In the genomic region with DNA sequence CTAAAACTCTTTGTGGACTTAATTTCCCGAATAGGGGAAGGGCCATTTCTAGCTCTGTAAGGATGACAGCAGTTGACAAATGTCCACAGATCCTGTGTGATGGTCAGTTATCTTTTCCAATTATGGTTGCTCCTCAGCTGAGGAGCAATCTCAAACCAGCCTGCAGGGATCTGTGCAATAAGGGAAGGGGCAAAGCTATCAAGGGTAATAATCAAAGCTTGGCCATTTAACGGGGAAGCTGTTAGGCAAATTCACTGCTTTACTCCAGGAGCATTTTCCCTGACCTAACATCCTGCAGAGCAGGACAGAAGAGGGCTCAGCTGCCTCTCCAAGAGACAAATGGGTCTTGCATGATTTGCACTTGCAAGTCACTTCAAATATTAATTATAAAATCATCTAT, we compare ENCODE assay signal across 28 cellular contexts.
"Had no signal": no experiment of that assay in that cellular context is flagged by ENCODE, and none has a peak within 500 bp of the region (broad histone marks: within the 10 kb centered on the region; RNA-seq: fewer than 3 reads in every experiment).

No MANE protein-coding gene starts in this region.

- H3K27ac Mint-ChIP-seq: activated CD4-positive, alpha-beta T cell treated with anti-CD3 and anti-CD28 coated beads for 36 hours; activated CD8-positive, alpha-beta memory T cell treated with anti-CD3 and anti-CD28 coated beads, Interleukin-2, amount 10 ng/mL, durations not matched to agents 7 days and 5 days; activated CD8-positive, alpha-beta T cell treated with anti-CD3 and anti-CD28 coated beads, Interleukin-2, amount 10 ng/mL, durations not matched to agents 7 days and 5 days; activated naive CD4-positive, alpha-beta T cell treated with anti-CD3 and anti-CD28 coated beads, Interleukin-2, amount 50 U/mL, for 72 hours; naive thymus-derived CD4-positive, alpha-beta T cell; stimulated activated naive B cell treated with anti-CD40 and anti-IgM and Interleukin-4, amounts not matched to agents 10 μg/mL and 1 μg/mL and 100 μg/mL, for 72 hours; T-helper 2 cell treated with Interferon-gamma antibody and Interleukin-4, amounts not matched to agents 5 μg/mL and 100 μg/mL, for 36 hours had no signal

- H3K27ac ChIP-seq: body of pancreas, colonic mucosa, gastroesophageal sphincter, pancreas, psoas muscle, right atrium auricular region, stomach, suprapubic skin, tibial artery, upper lobe of right lung had no signal

- H3K4me1 Mint-ChIP-seq: activated CD4-positive, alpha-beta T cell treated with anti-CD3 and anti-CD28 coated beads for 36 hours; activated CD8-positive, alpha-beta memory T cell treated with anti-CD3 and anti-CD28 coated beads, Interleukin-2, amount 10 ng/mL, durations not matched to agents 7 days and 5 days; naive thymus-derived CD4-positive, alpha-beta T cell; stimulated activated naive B cell treated with anti-CD40 and anti-IgM and Interleukin-4, amounts not matched to agents 10 μg/mL and 1 μg/mL and 100 μg/mL, for 72 hours had no signal

- H3K36me3 Mint-ChIP-seq: activated CD8-positive, alpha-beta memory T cell treated with anti-CD3 and anti-CD28 coated beads, Interleukin-2, amount 10 ng/mL, durations not matched to agents 7 days and 5 days; activated naive CD4-positive, alpha-beta T cell treated with anti-CD3 and anti-CD28 coated beads, Interleukin-2, amount 50 U/mL, for 72 hours; mesothelial cell of epicardium; naive thymus-derived CD4-positive, alpha-beta T cell; stimulated activated naive B cell treated with anti-CD40 and anti-IgM and Interleukin-4, amounts not matched to agents 10 μg/mL and 1 μg/mL and 100 μg/mL, for 72 hours had no signal

- ATAC-seq: activated CD4-positive, alpha-beta T cell treated with anti-CD3 and anti-CD28 coated beads for 36 hours; activated CD8-positive, alpha-beta memory T cell treated with anti-CD3 and anti-CD28 coated beads, Interleukin-2, amount 10 ng/mL, durations not matched to agents 7 days and 5 days; activated CD8-positive, alpha-beta T cell treated with anti-CD3 and anti-CD28 coated beads, Interleukin-2, amount 10 ng/mL, durations not matched to agents 7 days and 5 days; activated naive CD4-positive, alpha-beta T cell treated with anti-CD3 and anti-CD28 coated beads, Interleukin-2, amount 50 U/mL, for 72 hours; body of pancreas; gastroesophageal sphincter; left colon; naive thymus-derived CD4-positive, alpha-beta T cell; pancreas; psoas muscle; stimulated activated naive B cell treated with anti-CD40 and anti-IgM and Interleukin-4, amounts not matched to agents 10 μg/mL and 1 μg/mL and 100 μg/mL, for 72 hours; upper lobe of right lung had no signal

- H3K9me3 Mint-ChIP-seq: mesothelial cell of epicardium had no signal

- H3K4me3 ChIP-seq: body of pancreas, colonic mucosa, gastroesophageal sphincter, pancreas, psoas muscle, right atrium auricular region, smooth muscle cell, stomach, suprapubic skin, tibial artery, upper lobe of right lung had no signal

- H3K27me3 ChIP-seq: body of pancreas, colonic mucosa, gastroesophageal sphincter, pancreas, right atrium auricular region, stomach, suprapubic skin, tibial artery, upper lobe of right lung had no signal

- DNase-seq: activated CD4-positive, alpha-beta T cell treated with anti-CD3 and anti-CD28 coated beads for 36 hours; activated CD4-positive, CD25-positive, alpha-beta regulatory T cell; activated CD8-positive, alpha-beta memory T cell treated with anti-CD3 and anti-CD28 coated beads, Interleukin-2, amount 10 ng/mL, durations not matched to agents 7 days and 5 days; activated CD8-positive, alpha-beta T cell treated with anti-CD3 and anti-CD28 coated beads, Interleukin-2, amount 10 ng/mL, durations not matched to agents 7 days and 5 days; activated naive CD4-positive, alpha-beta T cell; activated T-cell treated with anti-CD3 and anti-CD28 coated beads, Interleukin-2, amount 50 U/mL, for 48 hours; aorta; body of pancreas; colonic mucosa; effector memory CD4-positive, alpha-beta T cell; erythroblast; left colon; naive thymus-derived CD4-positive, alpha-beta T cell; pancreas; psoas muscle; stimulated activated CD4-positive, alpha-beta T cell treated with anti-CD3 and anti-CD28 coated beads, Interleukin-15, amount 100 ng/mL, for 24 hours; stimulated activated CD4-positive, alpha-beta T cell treated with anti-CD3 and anti-CD28 coated beads, Interleukin-2, amount 100 ng/mL, for 24 hours; stimulated activated naive B cell treated with anti-CD40 and anti-IgM and Interleukin-4, amounts not matched to agents 10 μg/mL and 1 μg/mL and 100 μg/mL, for 72 hours; stomach; tibial artery; upper lobe of right lung had no signal

- H3K4me1 ChIP-seq: body of pancreas, colonic mucosa, gastroesophageal sphincter, pancreas, psoas muscle, right atrium auricular region, stomach, suprapubic skin, tibial artery, upper lobe of right lung had no signal

- H3K4me3 Mint-ChIP-seq: activated CD4-positive, alpha-beta T cell treated with anti-CD3 and anti-CD28 coated beads for 36 hours; activated CD8-positive, alpha-beta memory T cell treated with anti-CD3 and anti-CD28 coated beads, Interleukin-2, amount 10 ng/mL, durations not matched to agents 7 days and 5 days; activated CD8-positive, alpha-beta T cell treated with anti-CD3 and anti-CD28 coated beads, Interleukin-2, amount 10 ng/mL, durations not matched to agents 7 days and 5 days; mesothelial cell of epicardium; naive thymus-derived CD4-positive, alpha-beta T cell; stimulated activated naive B cell treated with anti-CD40 and anti-IgM and Interleukin-4, amounts not matched to agents 10 μg/mL and 1 μg/mL and 100 μg/mL, for 72 hours; T-helper 2 cell treated with Interferon-gamma antibody and Interleukin-4, amounts not matched to agents 5 μg/mL and 100 μg/mL, for 36 hours had no signal

- H3K4me2 ChIP-seq: smooth muscle cell had no signal

- H3K36me3 ChIP-seq: colonic mucosa, gastroesophageal sphincter, pancreas, right atrium auricular region, stomach, suprapubic skin, tibial artery, upper lobe of right lung had no signal

- H3K27me3 Mint-ChIP-seq: activated CD4-positive, alpha-beta T cell treated with anti-CD3 and anti-CD28 coated beads for 36 hours; activated CD8-positive, alpha-beta memory T cell treated with anti-CD3 and anti-CD28 coated beads, Interleukin-2, amount 10 ng/mL, durations not matched to agents 7 days and 5 days; naive thymus-derived CD4-positive, alpha-beta T cell; stimulated activated naive B cell treated with anti-CD40 and anti-IgM and Interleukin-4, amounts not matched to agents 10 μg/mL and 1 μg/mL and 100 μg/mL, for 72 hours had no signal
